Comparison of ENCODE assay signal across 17 cellular contexts in genomic region chr10:121655254-121656142, GRCh38. TPM values are rescaled to one million over a fixed set of nuclear protein-coding genes. Genes with fewer than 3 reads are reported as not detected.
"Had no signal": no experiment of that assay in that cellular context is flagged by ENCODE, and none has a peak within 500 bp of the region (broad histone marks: within the 10 kb centered on the region; RNA-seq: fewer than 3 reads in every experiment).

No MANE protein-coding gene starts in this region.

- ATAC-seq: activated CD8-positive, alpha-beta T cell treated with anti-CD3 and anti-CD28 coated beads for 36 hours; body of pancreas; left lung; stimulated activated naive CD8-positive, alpha-beta T cell treated with anti-CD3 and anti-CD28 coated beads, Interleukin-15, amount 100 ng/mL, for 72 hours had no signal

- H3K9me3 ChIP-seq: body of pancreas, colonic mucosa, left lung, sigmoid colon, spleen had no signal

- H3K27ac ChIP-seq: body of pancreas, colonic mucosa, left lung, sigmoid colon, spleen had no signal

- H3K36me3 ChIP-seq: colonic mucosa, left lung, sigmoid colon, spleen had no signal

- H3K4me1 ChIP-seq: body of pancreas, colonic mucosa, left lung, sigmoid colon, spleen had no signal

- H3K4me3 ChIP-seq: body of pancreas, colonic mucosa, left lung, sigmoid colon, spleen had no signal

- H3K27me3 ChIP-seq: body of pancreas, colonic mucosa, left lung, sigmoid colon, spleen had no signal

- DNase-seq: activated B cell treated with CpG ODN at 0.5 μM for 24 hours; activated CD4-positive, alpha-beta T cell treated with anti-CD3 and anti-CD28 coated beads for 48 hours; activated CD8-positive, alpha-beta T cell treated with anti-CD3 and anti-CD28 coated beads for 36 hours; activated effector memory CD4-positive, alpha-beta T cell treated with anti-CD3 and anti-CD28 coated beads, Interleukin-2, amount 50 U/mL, for 16 hours; activated T-cell treated with anti-CD3 and anti-CD28 coated beads, Interleukin-2, amount 50 U/mL, for 48 hours; amygdala; body of pancreas; central memory CD4-positive, alpha-beta T cell; colonic mucosa; foreskin melanocyte; head of caudate nucleus; left lung; mesendoderm; sigmoid colon; spleen; stimulated activated naive CD8-positive, alpha-beta T cell treated with anti-CD3 and anti-CD28 coated beads, Interleukin-15, amount 100 ng/mL, for 72 hours had no signal

RNA-seq across cellular contexts. Expression of gene FGFR2, which starts 57.3 kb away (rescaled TPM):
- total RNA-seq: activated B cell treated with CpG ODN at 0.5 μM for 24 hours; activated CD8-positive, alpha-beta T cell treated with anti-CD3 and anti-CD28 coated beads for 36 hours; endothelial cell of umbilical vein had no signal
